Comparison of ENCODE assay signal across 16 cellular contexts in genomic region chr20:10315138-10315537, GRCh38.
A peak's percentile ranks its signal among the peaks of the same experiment; 100 is the strongest.
DNase-seq lines count a peak whose midpoint lies in the region; ATAC-seq and TF ChIP-seq lines count a peak whose summit lies in the region.
"Had no signal": no experiment of that assay in that cellular context is flagged by ENCODE, and none has a peak within 500 bp of the region (broad histone marks: within the 10 kb centered on the region; RNA-seq: fewer than 3 reads in every experiment).

No MANE protein-coding gene starts in this region.

- no CpG with 5 or more reads among the region's 5 CpGs for WGBS in H9 (ENCODE audit: extremely low coverage, insufficient read length, low lambda C conversion rate)
- whole genome bisulfite sequencing in IMR-90 (ENCODE audit: extremely low coverage in 2 of 2, insufficient read length in 1 of 2), 2 experiments, result 86% methylated on average over 2 of the region's 5 CpGs; no CpG with 5 or more reads in 1 of the 2 experiments

- TF ChIP-seq CTCF in H9 (conservative IDR thresholded peaks at IDR 0.05), result no peak
- no peak for TF ChIP-seq CTCF in IMR-90 (conservative IDR thresholded peaks at IDR 0.05; ENCODE audit: low read depth, low read length)
- TF ChIP-seq CTCF in activated CD8-positive, alpha-beta T cell treated with anti-CD3 and anti-CD28 coated beads for 36 hours (IDR thresholded peaks at IDR 0.05), result no peak

- H3K23ac ChIP-seq in H9 (ENCODE audit: insufficient read length, low read depth, low read length) (no peak overlapping the region), IMR-90 (ENCODE audit: low read depth, low read length) (no peak overlapping the region)

- no peak overlapping the region for H3T11ph ChIP-seq in H9 (ENCODE audit: low read length)

- peaks cover 4 to 14% of the 10 kb centered on the region in 2 experiments; a peak in 4 of 5 replicates for H3K9me3 Mint-ChIP-seq in H9
- peaks cover 3% of the 10 kb centered on the region for H3K9me3 Mint-ChIP-seq in activated CD8-positive, alpha-beta T cell treated with anti-CD3 and anti-CD28 coated beads for 36 hours
- H3K9me3 Mint-ChIP-seq: HFFc6 had no signal

- dilution Hi-C loops in IMR-90 (cut with HindIII; ENCODE audit: low sequenced_read_pairs, unreplicated experiment), result no loop called here

- no peak for TF ChIP-seq RAD21 in IMR-90 (IDR thresholded peaks at IDR 0.05; ENCODE audit: low read length)

- no peak overlapping the region for H4K91ac ChIP-seq in H9 (ENCODE audit: insufficient read length, low read depth, low read length)
- H4K91ac ChIP-seq in IMR-90 (ENCODE audit: insufficient read depth, low read depth, low read length), result peak overlapping the region; percentile 70

- no peak overlapping the region for H2AK9ac ChIP-seq in IMR-90 (replicated peaks; ENCODE audit: low read depth, low read length, poor library complexity)

- H2BK5ac ChIP-seq in H9 (ENCODE audit: insufficient read length, low read length), result no peak overlapping the region
- H2BK5ac ChIP-seq in IMR-90 (ENCODE audit: low read depth, low read length, poor library complexity, severe bottlenecking), result no peak overlapping the region

- peak overlapping the region; percentile 17; the same call in 1 of the 2 replicates for H2BK15ac ChIP-seq in H9 (ENCODE audit: low read depth, low read length)
- peak overlapping the region; percentile 80; the same call in 2 of the 3 replicates for H2BK15ac ChIP-seq in IMR-90 (ENCODE audit: low read depth, low read length)

- intact Hi-C loops in IMR-90 (cut with micrococcal nuclease), result no loop called here
- intact Hi-C loops in activated CD8-positive, alpha-beta T cell treated with anti-CD3 and anti-CD28 coated beads for 36 hours (cut with micrococcal nuclease), result no loop called here

- no peak overlapping the region for H3K18ac ChIP-seq in H9 (ENCODE audit: insufficient read length, low read depth, low read length)
- H3K18ac ChIP-seq in IMR-90 (ENCODE audit: low read depth, low read length), result peak overlapping the region; percentile 48; the same call in 1 of the 2 replicates

- DNase-seq in H9, result no peak
- DNase-seq in IMR-90, result no peak
- DNase-seq in islet precursor cell, result peak; percentile 59
- DNase-seq in activated gamma-delta T cell treated with Interleukin-2 at 50 U/mL for 16 hours, result no peak
- DNase-seq in activated CD8-positive, alpha-beta T cell treated with anti-CD3 and anti-CD28 coated beads for 36 hours, result no peak
- no peak for DNase-seq in NOMO-1 treated with DMSO at 0.1 percent for 48 hours (lab: John Stamatoyannopoulos, UW; ENCODE audit: unreplicated experiment)
- DNase-seq: DMS153, DMS79 treated with DMSO at 0.1 percent for 48 hours, EL, GM23248, HFFc6, KG1 had no signal

- H3K27me3 Mint-ChIP-seq in H9 (ENCODE audit: low read depth), result peaks cover 2% of the 10 kb centered on the region; the same call in 1 of the 2 replicates
- H3K27me3 Mint-ChIP-seq in activated CD8-positive, alpha-beta T cell treated with anti-CD3 and anti-CD28 coated beads for 36 hours, result peaks cover 13% of the 10 kb centered on the region

- peaks cover 5% of the 10 kb centered on the region; the same call in 1 of the 2 replicates for H3K9me1 ChIP-seq in IMR-90 (ENCODE audit: insufficient read depth, low read length)

- H3K27ac ChIP-seq in H9 (ENCODE audit: insufficient read length, low read depth, low read length), result no peak overlapping the region
- no peak overlapping the region for H3K27ac ChIP-seq in IMR-90 (ENCODE audit: insufficient read depth, low read length)
- H3K27ac ChIP-seq: BLaER1, GM23248, HL-60 had no signal

- CTCF ChIA-PET in IMR-90 (lab: Yijun Ruan, JAX), result interaction anchor here (0.6 kb wide), 1 partner anchor 907 kb away, joined by 3 read pairs; no protein-coding TSS in a partner anchor
- CTCF ChIA-PET in activated CD8-positive, alpha-beta T cell treated with anti-CD3 and anti-CD28 coated beads for 36 hours (lab: Charles Lee), result no interaction called here

- no peak overlapping the region for H3K4me2 ChIP-seq in H9 (ENCODE audit: insufficient read depth, insufficient read length, low read length)
- no peak overlapping the region for H3K4me2 ChIP-seq in IMR-90 (ENCODE audit: low read depth, low read length)
- H3K4me2 ChIP-seq: BLaER1 had no signal

- H4K8ac ChIP-seq in H9 (replicated peaks; ENCODE audit: insufficient read length, low read depth, low read length), result no peak overlapping the region
- peak overlapping the region in 1 of 2 experiments; percentile 38; a peak in 1 of 4 replicates for H4K8ac ChIP-seq in IMR-90 (ENCODE audit: low read depth in 2 of 2, low read length in 2 of 2)

- TF ChIP-seq POLR2A in IMR-90 (IDR thresholded peaks at IDR 0.05; ENCODE audit: low read depth, low read length), result no peak

- H3K56ac ChIP-seq in H9 (ENCODE audit: insufficient read length, low read depth, low read length), result no peak overlapping the region
- no peak overlapping the region for H3K56ac ChIP-seq in IMR-90 (ENCODE audit: extremely low read depth, insufficient read depth, low read length)

- H3K14ac ChIP-seq in H9 (ENCODE audit: insufficient read depth, low read length) (peak overlapping the region; percentile 3; the same call in 1 of the 2 replicates), IMR-90 (replicated peaks; ENCODE audit: low read depth, low read length) (peak overlapping the region; percentile 43)

- peak overlapping the region; percentile 29 for H2BK20ac ChIP-seq in H9 (ENCODE audit: low read depth, low read length, poor library complexity, severe bottlenecking)
- peak overlapping the region; percentile 73 for H2BK20ac ChIP-seq in IMR-90 (ENCODE audit: low read depth, low read length)

- no peak overlapping the region for H3K9ac ChIP-seq in H9 (ENCODE audit: extremely low read depth, insufficient read length, low read length)
- H3K9ac ChIP-seq in IMR-90 (ENCODE audit: low read depth, low read length), result no peak overlapping the region
- H3K9ac ChIP-seq: BLaER1, GM23248 had no signal

- H3K4me1 Mint-ChIP-seq in H9, result peaks cover 28 to 33% of the 10 kb centered on the region in 2 experiments
- H3K4me1 Mint-ChIP-seq in activated CD8-positive, alpha-beta T cell treated with anti-CD3 and anti-CD28 coated beads for 36 hours (ENCODE audit: low read depth), result no peaks in the 10 kb centered on the region
- H3K4me1 Mint-ChIP-seq: IgD-negative memory B cell had no signal

- H3K79me1 ChIP-seq in H9 (ENCODE audit: insufficient read depth, low read depth, low read length, poor library complexity, severe bottlenecking), result no peaks in the 10 kb centered on the region
- H3K79me1 ChIP-seq in IMR-90 (ENCODE audit: low read depth in 1 of 2, low read length in 2 of 2), result no peaks in the 10 kb centered on the region

- H3K27me3 ChIP-seq in H9 (ENCODE audit: insufficient read depth, low read length) (no peaks in the 10 kb centered on the region), IMR-90 (ENCODE audit: control insufficient read depth, insufficient read depth, low read length) (no peaks in the 10 kb centered on the region)
- H3K27me3 ChIP-seq: BLaER1 had no signal

- no peak for ATAC-seq in IMR-90 (ENCODE audit: low read depth)
- ATAC-seq in activated CD8-positive, alpha-beta T cell treated with anti-CD3 and anti-CD28 coated beads for 36 hours, result no peak

- H4K5ac ChIP-seq in H9 (ENCODE audit: insufficient read length, low read depth, low read length) (no peak overlapping the region), IMR-90 (ENCODE audit: low read depth, low read length) (peak overlapping the region; percentile 70)

- H3K9me3 ChIP-seq in H9 (ENCODE audit: control insufficient read depth, low read depth, low read length), result no peaks in the 10 kb centered on the region
- H3K9me3 ChIP-seq in IMR-90 (ENCODE audit: control insufficient read depth, insufficient read depth, low read length), result no peaks in the 10 kb centered on the region
- H3K9me3 ChIP-seq: HAP-1 had no signal

- no peaks in the 10 kb centered on the region for H3K79me2 ChIP-seq in H9 (ENCODE audit: insufficient read depth, low read length)

- H3K36me3 ChIP-seq in IMR-90 (ENCODE audit: control insufficient read depth, insufficient read depth, low read length), result no peaks in the 10 kb centered on the region
- H3K36me3 ChIP-seq: BLaER1, HAP-1 had no signal

- H2BK120ac ChIP-seq in H9 (ENCODE audit: low read depth, low read length, poor library complexity, severe bottlenecking), result no peak overlapping the region
- peak overlapping the region; percentile 57 for H2BK120ac ChIP-seq in IMR-90 (ENCODE audit: low read depth, low read length)

- POLR2A ChIA-PET in IMR-90 (lab: Charles Lee; ENCODE audit: unreplicated experiment), result no interaction called here
- POLR2A ChIA-PET in activated CD8-positive, alpha-beta T cell treated with anti-CD3 and anti-CD28 coated beads for 36 hours (lab: Charles Lee), result no interaction called here

- H3K4me1 ChIP-seq in H9 (ENCODE audit: insufficient read depth, low read length), result peaks cover 3% of the 10 kb centered on the region; the same call in 1 of the 2 replicates
- peaks cover 22% of the 10 kb centered on the region for H3K4me1 ChIP-seq in IMR-90 (ENCODE audit: control insufficient read depth, insufficient read depth, low read length)

- H3K4ac ChIP-seq in H9 (ENCODE audit: low read depth, low read length) (no peak overlapping the region), IMR-90 (ENCODE audit: low read depth, low read length) (peak overlapping the region; percentile 82)

- H2AK5ac ChIP-seq in H9 (ENCODE audit: insufficient read length, low read length) (no peak overlapping the region), IMR-90 (ENCODE audit: low read depth, low read length) (peak overlapping the region; percentile 85)

- peak overlapping the region in 1 of 2 experiments; percentile 7; a peak in 1 of 5 replicates for H3K4me3 Mint-ChIP-seq in H9
- H3K4me3 Mint-ChIP-seq in activated CD8-positive, alpha-beta T cell treated with anti-CD3 and anti-CD28 coated beads for 36 hours, result no peak overlapping the region
- H3K4me3 Mint-ChIP-seq: HFFc6, IgD-negative memory B cell had no signal

- no TSS peak for BruUV-seq in IMR-90 (replicated peaks; lab: Mats Ljungman, UMichigan)

- peak overlapping the region in 2 of 3 experiments; percentile 40 to 78; a peak in 2 of 7 replicates for H3K27ac Mint-ChIP-seq in H9
- no peak overlapping the region for H3K27ac Mint-ChIP-seq in activated CD8-positive, alpha-beta T cell treated with anti-CD3 and anti-CD28 coated beads for 36 hours
- H3K27ac Mint-ChIP-seq: HFFc6, IgD-negative memory B cell had no signal

- in situ Hi-C loops in IMR-90 (cut with MboI; ENCODE audit: low sequenced_read_pairs), result no loop called here

- H3K23me2 ChIP-seq in H9 (ENCODE audit: insufficient read length, low read depth, low read length, poor library complexity, severe bottlenecking), result no peaks in the 10 kb centered on the region

- no peak overlapping the region for H2AFZ ChIP-seq in H9 (ENCODE audit: low read length)
- no peak overlapping the region for H2AFZ ChIP-seq in IMR-90 (replicated peaks; ENCODE audit: low read length, poor library complexity)
- H2AFZ ChIP-seq: GM23248 had no signal

- no peak overlapping the region for H3K4me3 ChIP-seq in IMR-90 (ENCODE audit: insufficient read depth, low read depth, low read length)
- H3K4me3 ChIP-seq: BLaER1, GM23248, HAP-1 had no signal

- H4K20me1 ChIP-seq in H9 (ENCODE audit: control insufficient read depth, insufficient read depth, insufficient read length) (no peaks in the 10 kb centered on the region), IMR-90 (ENCODE audit: insufficient read depth, low read length) (no peaks in the 10 kb centered on the region)
- H4K20me1 ChIP-seq: BLaER1 had no signal

- H3K36me3 Mint-ChIP-seq in H9 (ENCODE audit: insufficient read depth in 1 of 3, low read depth in 3 of 3), result peaks cover 3 to 18% (median 6%) of the 10 kb centered on the region in 3 experiments; a peak in 6 of 7 replicates
- H3K36me3 Mint-ChIP-seq in activated CD8-positive, alpha-beta T cell treated with anti-CD3 and anti-CD28 coated beads for 36 hours (ENCODE audit: low read depth), result no peaks in the 10 kb centered on the region
- H3K36me3 Mint-ChIP-seq: IgD-negative memory B cell had no signal

- peak overlapping the region; percentile 43 for H2BK12ac ChIP-seq in H9 (ENCODE audit: insufficient read length, low read depth, low read length)
